ENCODE assay signal across 1 cellular context in the genomic region with DNA sequence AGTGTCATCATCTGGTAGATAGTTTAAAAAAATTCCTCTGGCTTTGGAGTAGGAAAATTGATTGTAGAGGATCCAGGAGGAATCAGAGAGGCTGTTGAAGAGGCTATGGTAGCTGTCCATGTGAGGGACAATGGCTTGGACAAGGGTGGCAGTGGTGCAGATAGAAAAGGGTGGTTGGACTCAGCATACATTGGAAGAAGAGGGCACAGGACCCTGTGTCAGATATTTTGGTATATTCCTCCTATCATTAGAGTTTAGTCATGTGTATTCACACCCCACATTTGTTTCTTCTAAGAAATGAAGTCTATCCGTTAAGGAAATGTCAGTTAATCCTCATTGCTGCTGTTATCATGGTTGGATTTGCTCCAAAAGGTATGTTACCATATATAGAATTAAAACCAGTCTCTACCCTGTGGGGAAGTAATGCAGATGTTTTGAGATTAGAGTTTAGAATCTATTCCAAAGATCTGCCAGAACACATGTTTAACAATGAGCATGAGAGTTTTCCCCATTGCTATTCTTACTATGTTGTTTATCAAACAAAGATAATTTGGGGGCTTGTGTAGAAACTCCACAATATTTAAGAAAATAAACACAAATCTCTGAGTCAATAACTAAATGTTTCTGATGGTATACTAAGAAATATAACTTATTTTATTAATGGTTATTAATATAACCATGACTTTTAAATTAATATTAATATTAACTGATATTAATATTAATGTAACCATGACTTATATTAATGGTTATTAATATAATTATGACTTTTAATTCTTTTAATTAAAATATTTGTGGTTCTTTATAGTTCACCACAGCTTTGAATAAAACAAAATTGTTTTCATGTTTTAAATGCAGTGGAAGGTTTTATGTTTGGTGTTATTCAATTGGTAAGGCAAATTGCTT.
TF ChIP-seq lines count a peak whose summit lies in the region.

No MANE protein-coding gene starts in this region.

TF ChIP-seq in HepG2, 621 proteins besides CTCF, POLR2A, EP300 and RAD21 (continued from another document):
- TF ChIP-seq ZNF839 (CRISPR knock-in tag; IDR thresholded peaks at IDR 0.05; ENCODE audit: borderline replicate concordance) = no peak
- TF ChIP-seq NFIC (IDR thresholded peaks at IDR 0.05; ENCODE audit: low read length) = no peak
- no peak for TF ChIP-seq REL (CRISPR knock-in tag; conservative IDR thresholded peaks at IDR 0.05)
- TF ChIP-seq ZNF367 (CRISPR knock-in tag; IDR thresholded peaks at IDR 0.05; ENCODE audit: borderline replicate concordance) = no peak
- no peak for TF ChIP-seq ZNF670 (CRISPR knock-in tag; IDR thresholded peaks at IDR 0.05; ENCODE audit: borderline replicate concordance)
